31 cellular contexts compared by ENCODE assay signal in genomic region chr9:90867101-90867500, GRCh38.
"Had no signal": no experiment of that assay in that cellular context is flagged by ENCODE, and none has a peak within 500 bp of the region (broad histone marks: within the 10 kb centered on the region; RNA-seq: fewer than 3 reads in every experiment).

No MANE protein-coding gene starts in this region.

- DNase-seq: effector memory CD8-positive, alpha-beta T cell; erythroblast; esophagus squamous epithelium; foreskin melanocyte; glutamatergic neuron; heart right ventricle; hippocampal formation; left ventricle myocardium superior; lower lobe of right lung; mesendoderm; midbrain; naive thymus-derived CD4-positive, alpha-beta T cell; nucleus accumbens; ovary; posterior cingulate gyrus; psoas muscle; right cardiac atrium; sigmoid colon; stimulated activated CD4-positive, alpha-beta T cell treated with anti-CD3 and anti-CD28 coated beads, Interleukin-2, amount 100 ng/mL, for 24 hours; stimulated activated CD4-positive, alpha-beta T cell treated with anti-CD3 and anti-CD28 coated beads, Interleukin-4, amount 100 ng/mL, for 24 hours; stimulated activated naive CD8-positive, alpha-beta T cell treated with anti-CD3 and anti-CD28 coated beads, Interleukin-15, Interleukin-2, amounts not matched to agents 100 U/mL and 50 U/mL, for 24 hours had no signal

- FAIRE-seq: endometrium, islet of Langerhans, urothelium cell line had no signal

- H3K9me3 Mint-ChIP-seq: effector memory CD8-positive, alpha-beta T cell; naive thymus-derived CD4-positive, alpha-beta T cell; nephron; neural progenitor cell; stimulated activated effector memory CD8-positive, alpha-beta T cell treated with anti-CD3 and anti-CD28 coated beads, Interleukin-12 subunit alpha, Interleukin-12 subunit beta, amount 100 ng/mL, for 72 hours had no signal

- H3K4me3 Mint-ChIP-seq: effector memory CD8-positive, alpha-beta T cell; naive thymus-derived CD4-positive, alpha-beta T cell; nephron; neural progenitor cell; stimulated activated effector memory CD8-positive, alpha-beta T cell treated with anti-CD3 and anti-CD28 coated beads, Interleukin-12 subunit alpha, Interleukin-12 subunit beta, amount 100 ng/mL, for 72 hours had no signal

- H3K27me3 ChIP-seq: esophagus squamous epithelium, neural progenitor cell, ovary, sigmoid colon, tibial nerve, upper lobe of left lung had no signal

- H3K4me1 Mint-ChIP-seq: nephron; stimulated activated effector memory CD8-positive, alpha-beta T cell treated with anti-CD3 and anti-CD28 coated beads, Interleukin-12 subunit alpha, Interleukin-12 subunit beta, amount 100 ng/mL, for 72 hours had no signal

- H2AFZ ChIP-seq: neural progenitor cell had no signal

- H3K4me1 ChIP-seq: lower lobe of right lung, neural progenitor cell, upper lobe of left lung had no signal

- H3K4me2 ChIP-seq: neural progenitor cell had no signal

- H3K4me3 ChIP-seq: coronary artery, esophagus squamous epithelium, heart right ventricle, lower lobe of right lung, neural progenitor cell, ovary, psoas muscle, sigmoid colon, thoracic aorta, tibial nerve, upper lobe of left lung had no signal

- H3K36me3 ChIP-seq: neural progenitor cell, ovary, sigmoid colon, thoracic aorta had no signal

- H3K36me3 Mint-ChIP-seq: naive thymus-derived CD4-positive, alpha-beta T cell; neural progenitor cell; stimulated activated effector memory CD8-positive, alpha-beta T cell treated with anti-CD3 and anti-CD28 coated beads, Interleukin-12 subunit alpha, Interleukin-12 subunit beta, amount 100 ng/mL, for 72 hours had no signal

- H3K27ac Mint-ChIP-seq: effector memory CD8-positive, alpha-beta T cell; naive thymus-derived CD4-positive, alpha-beta T cell; nephron; neural progenitor cell; stimulated activated effector memory CD8-positive, alpha-beta T cell treated with anti-CD3 and anti-CD28 coated beads, Interleukin-12 subunit alpha, Interleukin-12 subunit beta, amount 100 ng/mL, for 72 hours had no signal

- H3K27ac ChIP-seq: coronary artery, esophagus squamous epithelium, heart right ventricle, lower lobe of right lung, neural progenitor cell, ovary, psoas muscle, sigmoid colon, thoracic aorta, tibial nerve, upper lobe of left lung had no signal

- H3K9me3 ChIP-seq: esophagus squamous epithelium, heart right ventricle, lower lobe of right lung, ovary, psoas muscle, sigmoid colon, thoracic aorta, tibial nerve, upper lobe of left lung had no signal

- H3K9ac ChIP-seq: neural progenitor cell had no signal

- ATAC-seq: effector memory CD8-positive, alpha-beta T cell; heart right ventricle; left ventricle myocardium superior; lower lobe of right lung; naive thymus-derived CD4-positive, alpha-beta T cell; psoas muscle; right cardiac atrium; stimulated activated effector memory CD8-positive, alpha-beta T cell treated with anti-CD3 and anti-CD28 coated beads, Interleukin-12 subunit alpha, Interleukin-12 subunit beta, amount 100 ng/mL, for 72 hours; stimulated activated naive CD8-positive, alpha-beta T cell treated with anti-CD3 and anti-CD28 coated beads, Interleukin-15, Interleukin-2, amounts not matched to agents 100 U/mL and 50 U/mL, for 24 hours had no signal
